Comparison of ENCODE assay signal across 24 cellular contexts in the genomic region with DNA sequence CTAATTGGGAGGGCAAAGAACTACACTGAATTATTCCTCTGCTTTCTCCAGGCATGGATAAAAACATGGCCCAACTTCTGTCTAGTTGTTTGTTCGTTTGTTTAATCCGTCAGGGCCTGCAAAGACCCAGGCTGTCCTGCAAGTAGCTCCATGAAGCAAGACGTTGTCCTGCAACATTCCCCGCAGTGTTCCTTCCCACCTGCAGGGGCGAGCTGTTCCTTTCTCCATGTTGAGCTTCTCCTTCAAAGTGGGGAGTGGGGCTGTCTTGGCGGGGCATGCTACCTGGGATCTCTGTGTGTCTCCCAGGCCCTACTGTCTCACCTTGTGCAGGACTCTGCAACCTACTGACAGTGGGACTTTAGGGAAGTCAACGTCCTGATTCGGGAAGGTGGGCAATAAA.
A peak's percentile ranks its signal among the peaks of the same experiment; 100 is the strongest.
DNase-seq lines count a peak whose midpoint lies in the region; ATAC-seq, FAIRE-seq and TF ChIP-seq lines count a peak whose summit lies in the region.
"Had no signal": no experiment of that assay in that cellular context is flagged by ENCODE, and none has a peak within 500 bp of the region (broad histone marks: within the 10 kb centered on the region; RNA-seq: fewer than 3 reads in every experiment).

No MANE protein-coding gene starts in this region.

- H2BK12ac ChIP-seq in H1 (ENCODE audit: low read depth, low read length) = no peak overlapping the region

- CTCF ChIA-PET in HCT116 (lab: Charles Lee) (no interaction called here), H1 (lab: Charles Lee; ENCODE audit: partially characterized antibody) (interaction anchor here (0.6 to 1.8 kb wide), 13 partner anchors 10 to 355 kb away, joined by 3 to 16 read pairs (median 4); no protein-coding TSS in a partner anchor)

- no peak overlapping the region for H2AFZ ChIP-seq in HCT116 (ENCODE audit: low read depth, low read length, poor library complexity, severe bottlenecking)
- no peak overlapping the region for H2AFZ ChIP-seq in H1 (ENCODE audit: low read length)
- H2AFZ ChIP-seq: GM23248 had no signal

- H3K36me3 ChIP-seq in HCT116 (ENCODE audit: control insufficient read depth in 1 of 2, insufficient read depth in 2 of 2, low read length in 2 of 2) (no peaks in the 10 kb centered on the region), H1 (ENCODE audit: control insufficient read depth in 2 of 4, insufficient read depth in 4 of 4, low read length in 3 of 4) (no peaks in the 10 kb centered on the region)
- H3K36me3 ChIP-seq: Peyer's patch, SJSA1 had no signal

- DNase-seq in ELF-1 (ENCODE audit: low read depth, low spot score) = peak; percentile 15
- no peak for DNase-seq in HCT116 (ENCODE audit: low read depth, low spot score)
- no peak for DNase-seq in H1 (ENCODE audit: low read depth in 1 of 2, low spot score in 2 of 2)
- DNase-seq in mesothelial cell of epicardium (ENCODE audit: low spot score in 2 of 2, unreplicated experiment in 2 of 2) = no peak
- no peak for DNase-seq in SKM-1 (lab: John Stamatoyannopoulos, UW; ENCODE audit: unreplicated experiment)
- no peak for DNase-seq in NCI-H1105 (lab: John Stamatoyannopoulos, UW)
- no peak for DNase-seq in GM10266 (ENCODE audit: extremely low spot score)
- DNase-seq: ACHN; GDM1; GM23248; HFFc6; NCI-H1417 treated with DMSO at 0.1 percent for 48 hours; NCI-H2029 treated with DMSO at 0.1 percent for 48 hours; NCI-H2171 treated with DMSO at 0.1 percent for 48 hours; NCI-H446; NCI-H526 treated with DMSO at 0.1 percent for 48 hours; NK-92 treated with Interleukin-12 subunit alpha and Interleukin-12 subunit beta, amount 100 ng/mL, for 24 hours; Peyer's patch; SW 1271 had no signal

- H4K5ac ChIP-seq in H1 (ENCODE audit: insufficient read length, low read depth, low read length) = no peak overlapping the region

- POLR2A ChIA-PET in HCT116 (lab: Charles Lee) = no interaction called here
- POLR2A ChIA-PET in H1 (lab: Charles Lee; ENCODE audit: partially characterized antibody) = no interaction called here

- TF ChIP-seq POLR2A in HCT116 (IDR thresholded peaks at IDR 0.05; ENCODE audit: borderline replicate concordance, extremely low read depth, insufficient read depth, insufficient read length) (no peak), H1 (IDR thresholded peaks at IDR 0.05; ENCODE audit: control extremely low read depth in 1 of 2, low read depth in 2 of 2, low read length in 2 of 2) (no peak)

- H4K20me1 ChIP-seq in HCT116 (ENCODE audit: insufficient read depth) (no peaks in the 10 kb centered on the region), H1 (replicated peaks in 1 of 2; ENCODE audit: control insufficient read depth in 1 of 2, insufficient read depth in 2 of 2, low read length in 2 of 2) (no peaks in the 10 kb centered on the region)

- peak in 2 of 3 experiments; percentile 24 to 39; a peak in 3 of 6 replicates for TF ChIP-seq CTCF in HCT116 (IDR thresholded peaks at IDR 0.05 in 2 of 3, conservative IDR thresholded peaks at IDR 0.05 in 1 of 3; ENCODE audit: borderline replicate concordance in 1 of 3, insufficient read depth in 1 of 3, low read depth in 2 of 3, low read length in 2 of 3)
- peak; percentile 30 to 60 (median 48) for TF ChIP-seq CTCF in H1 (IDR thresholded peaks at IDR 0.05; ENCODE audit: control extremely low read depth in 1 of 3, insufficient read depth in 1 of 3, low read depth in 1 of 3, low read length in 3 of 3)
- TF ChIP-seq CTCF in mesothelial cell of epicardium (IDR thresholded peaks at IDR 0.05; ENCODE audit: unreplicated experiment) = peak; percentile 23
- TF ChIP-seq CTCF in GM10266 (IDR thresholded peaks at IDR 0.05; ENCODE audit: control insufficient read depth, insufficient read depth, low read depth, missing control alignments) = no peak

- H3K4me3 Mint-ChIP-seq in mesothelial cell of epicardium = no peak overlapping the region
- H3K4me3 Mint-ChIP-seq: HFFc6 had no signal

- H2BK15ac ChIP-seq in H1 (ENCODE audit: low read length) = no peak overlapping the region

- H3K4me3 ChIP-seq in HCT116 (replicated peaks in 1 of 2; ENCODE audit: low read depth in 1 of 2, low read length in 2 of 2) = no peak overlapping the region
- H3K4me3 ChIP-seq in H1 (ENCODE audit: extremely low read depth in 1 of 4, insufficient read depth in 2 of 4, low read depth in 3 of 4, low read length in 4 of 4) = no peak overlapping the region
- H3K4me3 ChIP-seq: GM23248, Peyer's patch, SJSA1 had no signal

- no peak overlapping the region for H3K4me2 ChIP-seq in HCT116 (ENCODE audit: low read length)
- no peak overlapping the region for H3K4me2 ChIP-seq in H1 (ENCODE audit: insufficient read depth in 1 of 2, low read depth in 2 of 2, low read length in 2 of 2)
- H3K4me2 ChIP-seq: KMS-11 had no signal

- H2AK5ac ChIP-seq in H1 (ENCODE audit: low read depth, low read length) = no peak overlapping the region

- H3K9me3 ChIP-seq in HCT116 (ENCODE audit: control insufficient read depth in 1 of 2, insufficient read depth in 1 of 2, low read depth in 1 of 2, low read length in 2 of 2) (no peaks in the 10 kb centered on the region), H1 (ENCODE audit: insufficient read depth in 2 of 2, low read depth in 1 of 2, low read length in 1 of 2) (no peaks in the 10 kb centered on the region)
- H3K9me3 ChIP-seq: Peyer's patch, SJSA1 had no signal

- H2BK5ac ChIP-seq in H1 (ENCODE audit: low read depth, low read length) = no peak overlapping the region

- H3K14ac ChIP-seq in H1 (ENCODE audit: insufficient read length) = no peak overlapping the region

- RAD21 ChIA-PET in HCT116 (lab: Charles Lee; ENCODE audit: low non-redundant PET in 1 of 2, low total read pairs in 2 of 2, uncharacterized antibody in 2 of 2, unreplicated experiment in 2 of 2) = interaction anchor here in 1 of 2 experiments (1.0 kb wide), 1 partner anchor 36 kb away, joined by 3 read pairs; no protein-coding TSS in a partner anchor

- no peak for ATAC-seq in HCT116
- ATAC-seq in GM19463 (IDR thresholded peaks at IDR 0.05; ENCODE audit: unreplicated experiment) = no peak

- no peak overlapping the region for H3K27ac Mint-ChIP-seq in mesothelial cell of epicardium
- H3K27ac Mint-ChIP-seq: HFFc6 had no signal

- peaks cover 2% of the 10 kb centered on the region for H3K27me3 Mint-ChIP-seq in mesothelial cell of epicardium (ENCODE audit: low read depth)

- no peaks in the 10 kb centered on the region for H3K79me2 ChIP-seq in HCT116 (ENCODE audit: insufficient read depth, low read length)
- H3K79me2 ChIP-seq in H1 (ENCODE audit: control insufficient read depth in 1 of 2, insufficient read depth in 2 of 2, low read length in 2 of 2) = no peaks in the 10 kb centered on the region

- WGBS in H1 (ENCODE audit: extremely low coverage in 1 of 2, insufficient coverage in 1 of 2, insufficient read length in 1 of 2, insufficient replicate concordance in 2 of 2, low coverage in 1 of 2, low lambda C conversion rate in 2 of 2, missing lambda C conversion rate in 1 of 2), 2 experiments = 86% methylated on average over 8 of the region's 8 CpGs; no CpG with 5 or more reads in 1 of the 2 experiments

- H4K8ac ChIP-seq in H1 (ENCODE audit: extremely low read depth, insufficient read depth, low read length) = no peak overlapping the region

- no peak for FAIRE-seq in H1 (lab: Jason Lieb, UNC)

- intact Hi-C loops in HCT116 (cut with micrococcal nuclease) = loop anchor here (10.0 kb wide), 1 partner anchor 57 kb away; no protein-coding TSS in a partner anchor

- H3K56ac ChIP-seq in H1 (replicated peaks; ENCODE audit: insufficient read length, low read depth, low read length) = no peak overlapping the region

- H3K9me3 Mint-ChIP-seq in mesothelial cell of epicardium = peaks cover 5% of the 10 kb centered on the region

- peaks cover 4% of the 10 kb centered on the region for H3K4me1 Mint-ChIP-seq in mesothelial cell of epicardium

- no peak for TF ChIP-seq EP300 in H1 (IDR thresholded peaks at IDR 0.05; ENCODE audit: borderline replicate concordance in 1 of 2, low read depth in 2 of 2, low read length in 2 of 2)

- H3K23me2 ChIP-seq in H1 (ENCODE audit: low read depth, low read length) = no peaks in the 10 kb centered on the region

- H3K23ac ChIP-seq in H1 (ENCODE audit: insufficient read length) = no peak overlapping the region

- H3K18ac ChIP-seq in H1 (ENCODE audit: extremely low read depth, low read length) = no peak overlapping the region

- no TSS peak for BruUV-seq in HCT116 (replicated peaks; lab: Mats Ljungman, UMichigan)

- no peaks in the 10 kb centered on the region for H3K36me3 Mint-ChIP-seq in mesothelial cell of epicardium

- no peaks in the 10 kb centered on the region for H3K27me3 ChIP-seq in HCT116 (ENCODE audit: insufficient read depth, low read length)
- no peaks in the 10 kb centered on the region for H3K27me3 ChIP-seq in H1 (replicated peaks in 1 of 4; ENCODE audit: control insufficient read depth in 3 of 4, extremely low read depth in 1 of 4, insufficient read depth in 3 of 4, low read length in 3 of 4)
- H3K27me3 ChIP-seq: Peyer's patch, SJSA1 had no signal

- no peaks in the 10 kb centered on the region for H3K79me1 ChIP-seq in H1 (ENCODE audit: low read depth, low read length)

- H3K4me1 ChIP-seq in HCT116 (ENCODE audit: control insufficient read depth in 1 of 2, insufficient read depth in 2 of 2, low read length in 2 of 2) = no peaks in the 10 kb centered on the region
- H3K4me1 ChIP-seq in H1 (replicated peaks in 1 of 4; ENCODE audit: control insufficient read depth in 3 of 4, insufficient read depth in 4 of 4, low read length in 3 of 4) = no peaks in the 10 kb centered on the region; a peak in 2 of 7 replicates
- H3K4me1 ChIP-seq: Peyer's patch had no signal

- no peak overlapping the region for H4K91ac ChIP-seq in H1 (replicated peaks; ENCODE audit: insufficient read length, low read length)

- TF ChIP-seq RAD21 in HCT116 (IDR thresholded peaks at IDR 0.05; ENCODE audit: low read depth) (no peak), H1 (IDR thresholded peaks at IDR 0.05 in 1 of 2, conservative IDR thresholded peaks at IDR 0.05 in 1 of 2; ENCODE audit: low read depth in 2 of 2, low read length in 2 of 2) (peak; percentile 31 to 45; a peak in 3 of 4 replicates)

- no peaks in the 10 kb centered on the region for H3K9me2 ChIP-seq in HCT116 (ENCODE audit: insufficient read depth)

- H3K9ac ChIP-seq in HCT116 (ENCODE audit: low read length) (no peak overlapping the region), H1 (replicated peaks in 1 of 4; ENCODE audit: extremely low read depth in 1 of 4, low read depth in 3 of 4, low read length in 3 of 4) (no peak overlapping the region)
- H3K9ac ChIP-seq: GM23248, KMS-11 had no signal

- H3K27ac ChIP-seq in HCT116 (ENCODE audit: low read depth, low read length) = no peak overlapping the region
- H3K27ac ChIP-seq in H1 (ENCODE audit: low read depth, low read length) = no peak overlapping the region
- H3K27ac ChIP-seq: C4-2B, GM23248, HL-60, KMS-11, Peyer's patch, SJSA1 had no signal

- no peak overlapping the region for H2BK120ac ChIP-seq in H1 (replicated peaks; ENCODE audit: low read depth, low read length)

- H3K4ac ChIP-seq in H1 (replicated peaks; ENCODE audit: insufficient read length, low read depth, low read length) = no peak overlapping the region

- H2BK20ac ChIP-seq in H1 (ENCODE audit: low read length) = no peak overlapping the region

TF ChIP-seq in HCT116, 20 proteins besides CTCF, POLR2A, EP300 and RAD21 (continues in another document):
- TF ChIP-seq SP1 (IDR thresholded peaks at IDR 0.05; ENCODE audit: low read depth) = no peak

TF ChIP-seq in H1, 55 proteins besides CTCF, POLR2A, EP300 and RAD21 (continues in another document):
- no peak for TF ChIP-seq SIN3A (conservative IDR thresholded peaks at IDR 0.05 in 1 of 2, IDR thresholded peaks at IDR 0.05 in 1 of 2; ENCODE audit: low read depth in 1 of 2, low read length in 2 of 2)
